In genomic region chr17:3532106-3532858, GRCh38 we compare ENCODE assay signal across 2 cellular contexts.
TF ChIP-seq lines count a peak whose summit lies in the region.

No MANE protein-coding gene starts in this region.

TF ChIP-seq in GM12878, 131 proteins besides CTCF, POLR2A, EP300 and RAD21:
- TF ChIP-seq LARP7 (IDR thresholded peaks at IDR 0.05) (no peak), SUPT20H (IDR thresholded peaks at IDR 0.05; ENCODE audit: borderline replicate concordance, control insufficient read depth, low read depth, low read length) (no peak), ETV6 (conservative IDR thresholded peaks at IDR 0.05 in 1 of 2, IDR thresholded peaks at IDR 0.05 in 1 of 2; ENCODE audit: borderline replicate concordance in 1 of 2, low read depth in 1 of 2) (no peak), CHD4 (IDR thresholded peaks at IDR 0.05) (no peak), BCL3 (IDR thresholded peaks at IDR 0.05; ENCODE audit: borderline replicate concordance, insufficient read depth, low read depth, low read length, poor library complexity, severe bottlenecking) (no peak)

TF ChIP-seq in H1, 55 proteins besides CTCF, POLR2A, EP300 and RAD21:
- TF ChIP-seq CBX8 (IDR thresholded peaks at IDR 0.05; ENCODE audit: borderline replicate concordance, low read depth, low read length) (no peak), GTF2F1 (IDR thresholded peaks at IDR 0.05; ENCODE audit: borderline replicate concordance, low read depth, low read length) (no peak), BRCA1 (IDR thresholded peaks at IDR 0.05; ENCODE audit: low read depth, low read length) (no peak), CBX5 (IDR thresholded peaks at IDR 0.05; ENCODE audit: low read depth, low read length) (no peak), CEBPB (IDR thresholded peaks at IDR 0.05; ENCODE audit: low read depth, low read length) (no peak), FOSL1 (IDR thresholded peaks at IDR 0.05; ENCODE audit: insufficient read depth, low read depth, low read length) (no peak), GABPA (IDR thresholded peaks at IDR 0.05; ENCODE audit: borderline replicate concordance, insufficient read depth, low read length) (no peak), MAFK (IDR thresholded peaks at IDR 0.05; ENCODE audit: low read depth, low read length) (no peak)
